27 cellular contexts compared by ENCODE assay signal in genomic region chr6:75378101-75378500, GRCh38.
"Had no signal": no experiment of that assay in that cellular context is flagged by ENCODE, and none has a peak within 500 bp of the region (broad histone marks: within the 10 kb centered on the region; RNA-seq: fewer than 3 reads in every experiment).

No MANE protein-coding gene starts in this region.

- H3K4me1 ChIP-seq: adrenal gland, body of pancreas had no signal

- H3K27me3 ChIP-seq: adrenal gland, body of pancreas, dorsolateral prefrontal cortex, heart left ventricle had no signal

- H3K36me3 ChIP-seq: adrenal gland, heart left ventricle, WERI-Rb-1 had no signal

- H3K27ac ChIP-seq: adrenal gland, body of pancreas, coronary artery, dorsolateral prefrontal cortex, heart left ventricle, WERI-Rb-1 had no signal

- ATAC-seq: activated CD4-positive, CD25-positive, alpha-beta regulatory T cell treated with anti-CD3 and anti-CD28 coated beads, Interleukin-2, amount 50 U/mL, for 24 hours; activated CD8-positive, alpha-beta T cell treated with anti-CD3 and anti-CD28 coated beads for 36 hours; activated naive CD8-positive, alpha-beta T cell treated with anti-CD3 and anti-CD28 coated beads, Interleukin-2, amount 50 U/mL, for 24 hours; body of pancreas; esophagus mucosa; heart left ventricle; T-helper 17 cell had no signal

- H3K9me3 ChIP-seq: adrenal gland, body of pancreas had no signal

- H3K4me3 ChIP-seq: adrenal gland, body of pancreas, coronary artery, dorsolateral prefrontal cortex, heart left ventricle had no signal

- DNase-seq: activated B cell treated with CpG ODN at 0.5 μM for 24 hours; activated CD4-positive, alpha-beta T cell treated with anti-CD3 and anti-CD28 coated beads for 48 hours; activated CD4-positive, alpha-beta T cell treated with anti-CD3 and anti-CD28 coated beads, Interleukin-2, amount 50 U/mL, for 1 hour; activated CD4-positive, alpha-beta T cell treated with anti-CD3 and anti-CD28 coated beads, Interleukin-2, amount 50 U/mL, for 48 hours; activated CD8-positive, alpha-beta memory T cell treated with anti-CD3 and anti-CD28 coated beads for 24 hours; activated CD8-positive, alpha-beta T cell treated with anti-CD3 and anti-CD28 coated beads for 36 hours; activated effector memory CD4-positive, alpha-beta T cell treated with anti-CD3 and anti-CD28 coated beads, Interleukin-2, amount 50 U/mL, for 16 hours; activated naive CD4-positive, alpha-beta T cell treated with anti-CD3 and anti-CD28 coated beads for 36 hours; activated naive CD8-positive, alpha-beta T cell treated with anti-CD3 and anti-CD28 coated beads for 36 hours; activated naive CD8-positive, alpha-beta T cell treated with anti-CD3 and anti-CD28 coated beads, Interleukin-2, amount 50 U/mL, for 24 hours; activated T-cell treated with anti-CD3 and anti-CD28 coated beads, Interleukin-2, amount 50 U/mL, for 1 hour; activated T-cell treated with anti-CD3 and anti-CD28 coated beads, Interleukin-2, amount 50 U/mL, for 48 hours; adrenal gland; amygdala; aorta; body of pancreas; dorsolateral prefrontal cortex; effector memory CD4-positive, alpha-beta T cell; endodermal cell; heart left ventricle; T-helper 1 cell; T-helper 17 cell; T1000; WERI-Rb-1 had no signal
